25 cellular contexts compared by ENCODE assay signal in the genomic region with DNA sequence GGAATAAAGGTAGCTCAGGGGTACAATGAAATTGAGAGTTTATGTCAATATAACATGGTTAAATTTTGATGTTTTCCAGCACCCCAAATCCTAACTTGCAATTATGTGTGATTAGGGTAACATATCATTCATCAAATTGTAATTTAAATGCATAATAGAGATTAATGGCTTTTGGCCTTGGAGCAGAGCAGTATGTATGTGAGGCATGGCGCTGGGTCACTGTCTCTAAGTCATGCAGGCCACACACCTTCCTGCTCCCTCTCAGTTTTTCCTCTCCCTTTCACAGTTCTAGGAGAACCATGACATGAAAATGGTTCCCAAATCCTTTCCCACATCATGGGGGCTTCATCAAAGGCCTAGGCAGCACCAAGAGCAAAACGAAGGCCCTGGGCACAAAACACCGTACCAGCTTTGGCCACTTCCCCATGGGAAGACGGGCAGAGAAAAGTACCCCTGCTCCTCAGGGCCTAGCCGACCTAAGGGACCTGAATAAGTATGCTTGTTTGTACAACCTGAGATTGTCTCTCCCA.
"Had no signal": no experiment of that assay in that cellular context is flagged by ENCODE, and none has a peak within 500 bp of the region (broad histone marks: within the 10 kb centered on the region; RNA-seq: fewer than 3 reads in every experiment).

No MANE protein-coding gene starts in this region.

- H3K27me3 Mint-ChIP-seq: activated CD4-positive, alpha-beta T cell treated with anti-CD3 and anti-CD28 coated beads for 36 hours; central memory CD8-positive, alpha-beta T cell; naive B cell; T-cell had no signal

- H3K4me3 Mint-ChIP-seq: activated CD4-positive, alpha-beta T cell treated with anti-CD3 and anti-CD28 coated beads for 36 hours; activated T-helper 1 cell treated with anti-CD3 and anti-CD28 coated beads, Interleukin-12 subunit alpha, Interleukin-12 subunit beta, Interleukin-2, Interleukin-4 antibody, amounts not matched to agents 30 ng/mL and 10 ng/mL and 1 ng/mL, durations not matched to agents 14 hours and 24 hours and 36 hours; central memory CD8-positive, alpha-beta T cell; T-cell; T-helper 2 cell treated with Interferon-gamma antibody and Interleukin-4, amounts not matched to agents 5 μg/mL and 100 μg/mL, for 36 hours had no signal

- H3K36me3 ChIP-seq: breast epithelium, pancreas, thoracic aorta, uterus had no signal

- H3K4me3 ChIP-seq: breast epithelium, pancreas, psoas muscle, thoracic aorta, uterus had no signal

- FAIRE-seq: colon, endometrium, frontal cortex, pancreas had no signal

- H3K27ac ChIP-seq: breast epithelium, epithelial cell of prostate, pancreas, psoas muscle, thoracic aorta, uterus had no signal

- H3K27ac Mint-ChIP-seq: activated CD4-positive, alpha-beta T cell treated with anti-CD3 and anti-CD28 coated beads for 36 hours; activated naive CD4-positive, alpha-beta T cell treated with anti-CD3 and anti-CD28 coated beads, Interleukin-2, amount 50 U/mL, for 72 hours; activated T-helper 1 cell treated with anti-CD3 and anti-CD28 coated beads, Interleukin-12 subunit alpha, Interleukin-12 subunit beta, Interleukin-2, Interleukin-4 antibody, amounts not matched to agents 30 ng/mL and 10 ng/mL and 1 ng/mL, durations not matched to agents 14 hours and 24 hours and 36 hours; T-cell; T-helper 2 cell treated with Interferon-gamma antibody and Interleukin-4, amounts not matched to agents 5 μg/mL and 100 μg/mL, for 36 hours had no signal

- H3K9me3 ChIP-seq: breast epithelium, pancreas, psoas muscle, thoracic aorta, uterus had no signal

- ATAC-seq: activated CD4-positive, alpha-beta T cell treated with anti-CD3 and anti-CD28 coated beads for 36 hours; activated naive CD4-positive, alpha-beta T cell treated with anti-CD3 and anti-CD28 coated beads, Interleukin-2, amount 50 U/mL, for 72 hours; left ventricle myocardium superior; pancreas; psoas muscle; stimulated activated naive CD8-positive, alpha-beta T cell treated with anti-CD3 and anti-CD28 coated beads, Interleukin-15, Interleukin-2, amounts not matched to agents 100 U/mL and 50 U/mL, for 24 hours; T-cell had no signal

- H3K27me3 ChIP-seq: breast epithelium, pancreas, uterus had no signal

- H3K9me3 Mint-ChIP-seq: activated naive CD4-positive, alpha-beta T cell treated with anti-CD3 and anti-CD28 coated beads, Interleukin-2, amount 50 U/mL, for 72 hours; activated T-helper 1 cell treated with anti-CD3 and anti-CD28 coated beads, Interleukin-12 subunit alpha, Interleukin-12 subunit beta, Interleukin-2, Interleukin-4 antibody, amounts not matched to agents 30 ng/mL and 10 ng/mL and 1 ng/mL, durations not matched to agents 14 hours and 24 hours and 36 hours; central memory CD8-positive, alpha-beta T cell; naive B cell; T-cell; T-helper 2 cell treated with Interferon-gamma antibody and Interleukin-4, amounts not matched to agents 5 μg/mL and 100 μg/mL, for 36 hours had no signal

- DNase-seq: activated CD4-positive, alpha-beta T cell treated with anti-CD3 and anti-CD28 coated beads for 36 hours; activated CD4-positive, CD25-positive, alpha-beta regulatory T cell; activated CD8-positive, alpha-beta memory T cell treated with anti-CD3 and anti-CD28 coated beads for 24 hours; activated CD8-positive, alpha-beta memory T cell treated with anti-CD3 and anti-CD28 coated beads, Interleukin-2, amount 50 U/mL, for 4 hours; activated gamma-delta T cell treated with Interleukin-2 at 50 U/mL for 16 hours; activated T-cell treated with anti-CD3 and anti-CD28 coated beads, Interleukin-2, amount 50 U/mL, for 1 hour; effector CD8-positive, alpha-beta T cell; left ventricle myocardium superior; naive B cell; pancreas; psoas muscle; stimulated activated naive CD8-positive, alpha-beta T cell treated with anti-CD3 and anti-CD28 coated beads, Interleukin-15, Interleukin-2, amounts not matched to agents 100 U/mL and 50 U/mL, for 24 hours; T-cell; trophoblast cell; uterus had no signal
